Comparison of ENCODE assay signal across 8 cellular contexts in the genomic region with DNA sequence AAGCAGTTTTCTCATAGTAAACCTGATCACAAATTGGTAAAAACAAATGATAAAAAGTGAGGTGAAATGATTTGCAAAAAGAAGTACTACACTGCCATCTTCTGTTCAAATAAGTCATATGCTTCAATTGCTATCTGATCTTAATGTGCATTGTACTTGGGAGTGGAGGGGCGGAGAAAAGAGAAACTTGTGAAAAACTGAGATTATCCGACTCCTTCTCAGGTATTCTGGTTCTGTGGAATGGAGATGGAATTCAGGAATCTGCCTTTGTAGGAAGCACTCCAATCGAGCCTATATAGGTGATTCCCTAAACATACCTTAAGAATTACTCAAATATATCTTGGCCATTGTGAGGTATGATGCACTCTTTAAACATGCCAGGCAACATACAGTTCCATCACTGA.
DNase-seq lines count a peak whose midpoint lies in the region; ATAC-seq, FAIRE-seq and TF ChIP-seq lines count a peak whose summit lies in the region.

No MANE protein-coding gene starts in this region.

- TF ChIP-seq CTCF in Peyer's patch (IDR thresholded peaks at IDR 0.05), result peak in 4 of 6 experiments; percentile 23 to 34 (median 30)

- in situ Hi-C loops in ACHN (cut with HindIII; ENCODE audit: low pct_ligation_motif_present, low pct_unique_long_range_greater_than_20kb, low sequenced_read_pairs), result no loop called here

- no peaks in the 10 kb centered on the region for H3K27me3 ChIP-seq in Peyer's patch

- H3K27ac ChIP-seq in Peyer's patch, result no peak overlapping the region

- H3K36me3 ChIP-seq in Peyer's patch, result no peaks in the 10 kb centered on the region

- intact Hi-C loops in Right ventricle myocardium superior (cut with DNase I), result no loop called here

- no peak for ATAC-seq in Right ventricle myocardium superior (ENCODE audit: poor library complexity)

- FAIRE-seq in GM19239 (lab: Jason Lieb, UNC), result peak; percentile 91

- H3K4me1 ChIP-seq in Peyer's patch, result no peaks in the 10 kb centered on the region

- TF ChIP-seq POLR2A in Peyer's patch (IDR thresholded peaks at IDR 0.05), result no peak

- no peak overlapping the region for H3K4me3 ChIP-seq in Peyer's patch

- peak; percentile 59 for DNase-seq in ACHN
- no peak for DNase-seq in GM19239 (ENCODE audit: insufficient read length, low spot score)
- DNase-seq in HT-29 (ENCODE audit: low spot score), result peak; percentile 7
- DNase-seq in Peyer's patch, result no peak
- peak; percentile 30 for DNase-seq in foreskin melanocyte
- no peak for DNase-seq in GDM1 (lab: John Stamatoyannopoulos, UW)
- DNase-seq in activated gamma-delta T cell (lab: John Stamatoyannopoulos, UW), result no peak
- no peak for DNase-seq in Right ventricle myocardium superior

- H3K9me3 ChIP-seq in Peyer's patch, result no peaks in the 10 kb centered on the region

Comparison
In these comparisons a context has a peak if more than half of its experiments do, and no peak if none do; other contexts are left out.
1. DNase-seq: peak in ACHN (single experiment), HT-29 (single experiment) and foreskin melanocyte (single experiment); none in GM19239 (single experiment), Peyer's patch (0 of 3), GDM1 (single experiment), activated gamma-delta T cell (single experiment) and Right ventricle myocardium superior (single experiment).